1 cellular context compared by ENCODE assay signal in genomic region chr22:18076060-18076497, GRCh38.
TF ChIP-seq lines count a peak whose summit lies in the region.

No MANE protein-coding gene starts in this region.

TF ChIP-seq in HepG2, 621 proteins besides CTCF, POLR2A, EP300 and RAD21 (continued from another document):
- TF ChIP-seq MAX (IDR thresholded peaks at IDR 0.05) (0 out of 2 replicates have a peak, but pooled peaks have one; percentile 13), ATRX (CRISPR knock-in tag; IDR thresholded peaks at IDR 0.05; ENCODE audit: borderline replicate concordance) (no peak), REXO4 (CRISPR knock-in tag; IDR thresholded peaks at IDR 0.05; ENCODE audit: borderline replicate concordance) (no peak), CHCHD3 (CRISPR knock-in tag; IDR thresholded peaks at IDR 0.05) (no peak), SRSF4 (IDR thresholded peaks at IDR 0.05; ENCODE audit: low read depth, low read length, poor library complexity, severe bottlenecking) (no peak), GABPA (IDR thresholded peaks at IDR 0.05; ENCODE audit: low read depth, low read length) (no peak), GABPA (CRISPR knock-in tag; IDR thresholded peaks at IDR 0.05; ENCODE audit: low read depth) (0 out of 2 replicates have a peak, but pooled peaks have one; percentile 16), MIXL1 (CRISPR knock-in tag; IDR thresholded peaks at IDR 0.05) (0 out of 2 replicates have a peak, but pooled peaks have one; percentile 43), NR0B2 (CRISPR knock-in tag; IDR thresholded peaks at IDR 0.05) (no peak), FOXJ3 (CRISPR knock-in tag; IDR thresholded peaks at IDR 0.05; ENCODE audit: borderline replicate concordance) (peak; percentile 22; the same call in 1 of the 2 replicates), ELF3 (CRISPR knock-in tag; IDR thresholded peaks at IDR 0.05) (peak; percentile 62; the same call in 1 of the 2 replicates), PHF5A (CRISPR knock-in tag; IDR thresholded peaks at IDR 0.05; ENCODE audit: low read depth, unreplicated experiment) (peak; percentile 43), ZNF556 (CRISPR knock-in tag; IDR thresholded peaks at IDR 0.05; ENCODE audit: borderline replicate concordance) (no peak), GABPB1 (CRISPR knock-in tag; IDR thresholded peaks at IDR 0.05) (no peak), BCL6 (CRISPR knock-in tag; IDR thresholded peaks at IDR 0.05) (peak; percentile 20; the same call in 1 of the 2 replicates), KMT2B (CRISPR knock-in tag; IDR thresholded peaks at IDR 0.05) (peak; percentile 51; the same call in 1 of the 2 replicates), ZNF781 (CRISPR knock-in tag; IDR thresholded peaks at IDR 0.05; ENCODE audit: borderline replicate concordance, not compliant biosample characterization) (peak; percentile 15), ARID5B (CRISPR knock-in tag; IDR thresholded peaks at IDR 0.05) (peak; percentile 40; the same call in 1 of the 2 replicates), NR2F6 (IDR thresholded peaks at IDR 0.05) (no peak), NR2F6 (CRISPR knock-in tag; IDR thresholded peaks at IDR 0.05) (peak; percentile 27; the same call in 1 of the 2 replicates), RXRB (CRISPR knock-in tag; IDR thresholded peaks at IDR 0.05; ENCODE audit: borderline replicate concordance) (peak; percentile 58), ZNF784 (CRISPR knock-in tag; IDR thresholded peaks at IDR 0.05; ENCODE audit: borderline replicate concordance) (peak; percentile 22; the same call in 1 of the 2 replicates), KMT2A (CRISPR knock-in tag; IDR thresholded peaks at IDR 0.05) (peak; percentile 44; the same call in 1 of the 2 replicates), RFX3 (CRISPR knock-in tag; IDR thresholded peaks at IDR 0.05) (no peak), USF2 (IDR thresholded peaks at IDR 0.05; ENCODE audit: low read depth, low read length) (no peak), USF2 (CRISPR knock-in tag; IDR thresholded peaks at IDR 0.05; ENCODE audit: borderline replicate concordance) (no peak), ZNF264 (CRISPR knock-in tag; IDR thresholded peaks at IDR 0.05) (0 out of 2 replicates have a peak, but pooled peaks have one; percentile 32), SOX6 (IDR thresholded peaks at IDR 0.05) (no peak), SOX6 (CRISPR knock-in tag; IDR thresholded peaks at IDR 0.05) (no peak), SMYD3 (CRISPR knock-in tag; IDR thresholded peaks at IDR 0.05) (no peak)
